In genomic region chr6:111134470-111134869, GRCh38 we compare ENCODE assay signal across 2 cellular contexts. TPM values are rescaled to one million over a fixed set of nuclear protein-coding genes. Genes with fewer than 3 reads are reported as not detected.
"Had no signal": no experiment of that assay in that cellular context is flagged by ENCODE, and none has a peak within 500 bp of the region (broad histone marks: within the 10 kb centered on the region; RNA-seq: fewer than 3 reads in every experiment).

No MANE protein-coding gene starts in this region.

RNA-seq across cellular contexts. Expression of gene SLC16A10, which starts 47.2 kb away (rescaled TPM):
- total RNA-seq: OCI-LY7, SJSA1 had no signal
